20 cellular contexts compared by ENCODE assay signal in the genomic region with DNA sequence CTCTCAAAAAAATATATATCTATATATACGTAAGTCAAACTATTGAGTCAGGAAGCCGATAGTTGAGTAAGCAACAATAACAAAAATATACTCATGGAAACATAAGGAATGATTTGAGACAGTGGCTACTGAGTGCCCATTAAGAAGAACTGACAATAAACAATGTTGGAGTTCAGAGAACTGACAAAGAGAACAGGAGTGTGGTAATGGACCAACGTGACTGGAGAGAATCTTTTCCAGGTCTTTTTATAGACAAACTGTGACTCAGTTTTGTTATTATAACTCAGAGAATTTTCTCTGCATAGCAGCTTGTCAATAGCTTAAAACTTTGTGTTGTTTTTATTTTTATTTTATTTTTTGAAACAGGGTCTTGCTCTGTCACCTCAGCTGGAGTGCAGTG.
"Had no signal": no experiment of that assay in that cellular context is flagged by ENCODE, and none has a peak within 500 bp of the region (broad histone marks: within the 10 kb centered on the region; RNA-seq: fewer than 3 reads in every experiment).

No MANE protein-coding gene starts in this region.

- H3K27ac ChIP-seq: ascending aorta, brain microvascular endothelial cell, left lung, neural progenitor cell, psoas muscle, right atrium auricular region, tibial nerve, VCaP had no signal

- H3K4me1 ChIP-seq: ascending aorta, neural progenitor cell, psoas muscle, right atrium auricular region had no signal

- H3K9ac ChIP-seq: neural progenitor cell had no signal

- H3K36me3 ChIP-seq: ascending aorta, brain microvascular endothelial cell, left lung, neural progenitor cell, right atrium auricular region, tibial nerve had no signal

- H3K27me3 ChIP-seq: ascending aorta, brain microvascular endothelial cell, left lung, neural progenitor cell, right atrium auricular region, tibial nerve had no signal

- H3K9me3 ChIP-seq: ascending aorta, left lung, psoas muscle, right atrium auricular region, tibial nerve had no signal

- H2AFZ ChIP-seq: neural progenitor cell had no signal

- H3K4me3 ChIP-seq: ascending aorta, left lung, lung, neural progenitor cell, psoas muscle, right atrium auricular region, tibial nerve had no signal

- H3K4me2 ChIP-seq: neural progenitor cell had no signal

- DNase-seq: activated CD4-positive, alpha-beta T cell treated with anti-CD3 and anti-CD28 coated beads, Interleukin-2, amount 10 ng/mL, durations not matched to agents 24 days and 14 days; activated CD8-positive, alpha-beta T cell treated with anti-CD3 and anti-CD28 coated beads, Interleukin-2, amount 10 ng/mL, durations not matched to agents 7 days and 5 days; activated T-cell treated with anti-CD3 and anti-CD28 coated beads, Interleukin-2, amount 50 U/mL, for 1 hour; brain microvascular endothelial cell; caudate nucleus; dermis blood vessel endothelial cell; effector CD8-positive, alpha-beta T cell; erythroblast; left lung; naive thymus-derived CD8-positive, alpha-beta T cell; psoas muscle; stimulated activated CD4-positive, alpha-beta T cell treated with anti-CD3 and anti-CD28 coated beads, Interleukin-4, amount 100 ng/mL, for 24 hours; stimulated activated naive CD8-positive, alpha-beta T cell treated with anti-CD3 and anti-CD28 coated beads, Interleukin-15, Interleukin-2, amounts not matched to agents 100 U/mL and 50 U/mL, for 24 hours; T-cell had no signal
